Comparison of ENCODE assay signal across 1 cellular context in the genomic region with DNA sequence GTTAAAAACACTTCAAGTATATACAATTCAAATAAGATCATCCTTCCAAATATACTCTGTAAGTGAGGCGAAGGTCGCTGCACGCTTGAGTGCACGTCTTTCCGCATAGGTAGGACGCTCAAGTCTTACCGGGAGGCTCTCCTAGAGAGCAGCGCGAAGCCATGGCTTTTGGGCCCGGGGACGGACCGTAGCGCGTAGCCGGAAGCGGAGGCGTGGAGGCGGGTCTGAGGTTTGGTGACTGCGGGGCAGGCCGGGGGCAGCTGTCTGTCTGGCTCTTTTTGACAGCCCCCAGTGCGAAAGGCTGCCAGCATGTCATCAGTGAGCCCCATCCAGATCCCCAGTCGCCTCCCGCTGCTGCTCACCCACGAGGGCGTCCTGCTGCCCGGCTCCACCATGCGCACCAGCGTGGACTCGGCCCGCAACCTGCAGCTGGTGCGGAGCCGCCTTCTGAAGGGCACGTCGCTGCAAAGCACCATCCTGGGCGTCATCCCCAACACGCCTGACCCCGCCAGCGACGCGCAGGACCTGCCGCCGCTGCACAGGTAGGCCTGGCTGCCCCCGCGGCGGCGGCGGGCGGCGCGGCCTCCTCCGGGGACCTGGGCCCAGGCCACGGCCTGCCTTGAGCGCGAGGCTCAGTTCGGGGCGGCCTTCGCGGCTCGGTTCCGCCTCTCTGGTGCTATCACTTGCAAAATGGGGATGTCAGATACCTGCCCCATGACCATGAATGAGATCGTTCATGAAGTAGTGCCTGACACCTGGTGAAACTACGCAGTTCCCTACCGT.
TF ChIP-seq lines count a peak whose summit lies in the region.

TSS of gene LONP2 (plus strand) at position 221 of the 783 bp plus-strand sequence. CDS start at position 310, 89 bp downstream.

TF ChIP-seq in GM23338, 12 proteins besides CTCF, POLR2A, EP300 and RAD21 (continued from another document):
- TF ChIP-seq ZNF462 (CRISPR knock-in tag; IDR thresholded peaks at IDR 0.05) (no peak), ZNF114 (CRISPR knock-in tag; IDR thresholded peaks at IDR 0.05) (no peak), STAT1 (IDR thresholded peaks at IDR 0.05; ENCODE audit: unreplicated experiment) (no peak)
